13 cellular contexts compared by ENCODE assay signal in genomic region chr2:148209598-148209997, GRCh38.
A peak's percentile ranks its signal among the peaks of the same experiment; 100 is the strongest.
DNase-seq lines count a peak whose midpoint lies in the region; ATAC-seq and TF ChIP-seq lines count a peak whose summit lies in the region.
"Had no signal": no experiment of that assay in that cellular context is flagged by ENCODE, and none has a peak within 500 bp of the region (broad histone marks: within the 10 kb centered on the region; RNA-seq: fewer than 3 reads in every experiment).

No MANE protein-coding gene starts in this region.

- TF ChIP-seq CTCF in GM12865 (IDR thresholded peaks at IDR 0.05; ENCODE audit: insufficient read depth, low read depth, low read length, missing control alignments) (no peak), OCI-LY7 (conservative IDR thresholded peaks at IDR 0.05; ENCODE audit: low read length) (no peak), foreskin keratinocyte (conservative IDR thresholded peaks at IDR 0.05) (no peak), chondrocyte (IDR thresholded peaks at IDR 0.05) (no peak), spleen (IDR thresholded peaks at IDR 0.05 in 8 of 11, conservative IDR thresholded peaks at IDR 0.05 in 3 of 11) (no peak), vagina (IDR thresholded peaks at IDR 0.05) (no peak)

- H3K4me2 ChIP-seq in OCI-LY7 (ENCODE audit: low read length): no peak overlapping the region

- no peak for TF ChIP-seq POLR2A in spleen (IDR thresholded peaks at IDR 0.05)
- TF ChIP-seq POLR2A in vagina (IDR thresholded peaks at IDR 0.05): no peak

- H3K27me3 Mint-ChIP-seq in chondrocyte (ENCODE audit: low read depth): no peaks in the 10 kb centered on the region
- H3K27me3 Mint-ChIP-seq: naive thymus-derived CD4-positive, alpha-beta T cell had no signal

- no TSS peak for BruUV-seq in OCI-LY7 (replicated peaks; lab: Mats Ljungman, UMichigan)

- H3K4me3 ChIP-seq in GM12865 (ENCODE audit: low read depth, low read length): no peak overlapping the region
- no peak overlapping the region for H3K4me3 ChIP-seq in OCI-LY7 (ENCODE audit: low read depth, low read length, poor library complexity, severe bottlenecking)
- H3K4me3 ChIP-seq in spleen: no peak overlapping the region
- H3K4me3 ChIP-seq in vagina: no peak overlapping the region

- no peaks in the 10 kb centered on the region for H3K9me2 ChIP-seq in OCI-LY7 (ENCODE audit: insufficient read depth, low read length)

- intact Hi-C loops in OCI-LY7 (cut with micrococcal nuclease; ENCODE audit: unreplicated experiment) (no loop called here), spleen (cut with DNase I; ENCODE audit: low total_unique reads) (no loop called here), vagina (cut with DNase I) (no loop called here)

- H3K36me3 Mint-ChIP-seq in chondrocyte (ENCODE audit: low read depth): peaks cover 1% of the 10 kb centered on the region
- H3K36me3 Mint-ChIP-seq: activated naive CD4-positive, alpha-beta T cell treated with anti-CD3 and anti-CD28 coated beads, Interleukin-2, amount 50 U/mL, for 72 hours had no signal

- no peaks in the 10 kb centered on the region for H3K79me2 ChIP-seq in OCI-LY7 (ENCODE audit: insufficient read depth, low read depth, low read length)

- H3K9me3 ChIP-seq in OCI-LY7 (ENCODE audit: low read length) (no peaks in the 10 kb centered on the region), spleen (no peaks in the 10 kb centered on the region), vagina (no peaks in the 10 kb centered on the region)

- H2AFZ ChIP-seq in OCI-LY7 (ENCODE audit: low read length): no peak overlapping the region

- no peaks in the 10 kb centered on the region for H3K36me3 ChIP-seq in OCI-LY7 (ENCODE audit: insufficient read depth, low read length)
- H3K36me3 ChIP-seq in spleen: peaks cover 0 to 5% (median 0%) of the 10 kb centered on the region in 6 donors
- H3K36me3 ChIP-seq in vagina: no peaks in the 10 kb centered on the region

- H3K27ac ChIP-seq in OCI-LY7 (ENCODE audit: low read depth, low read length, poor library complexity, severe bottlenecking) (no peak overlapping the region), foreskin keratinocyte (no peak overlapping the region), spleen (no peak overlapping the region), vagina (no peak overlapping the region)

- no peak overlapping the region for H3K27ac Mint-ChIP-seq in chondrocyte (ENCODE audit: unreplicated experiment)
- H3K27ac Mint-ChIP-seq: activated naive CD4-positive, alpha-beta T cell treated with anti-CD3 and anti-CD28 coated beads, Interleukin-2, amount 50 U/mL, for 72 hours had no signal

- WGBS in spleen, 5 donors: 94 to 98% (median 98%) methylated on average over 2 of the region's 2 CpGs

- peak; percentile 1 to 24 for DNase-seq in NCI-H524 (lab: John Stamatoyannopoulos, UW)
- DNase-seq in NCI-H524 treated with DMSO at 0.1 percent for 48 hours (lab: John Stamatoyannopoulos, UW): no peak
- peak; percentile 6 for DNase-seq in GM12865 (ENCODE audit: low read depth)
- peak; percentile 8 for DNase-seq in OCI-LY7 (ENCODE audit: low spot score)
- no peak for DNase-seq in foreskin keratinocyte
- no peak for DNase-seq in chondrocyte (ENCODE audit: low spot score)
- no peak for DNase-seq in spleen
- DNase-seq in vagina (ENCODE audit: extremely low spot score in 2 of 2): no peak
- DNase-seq: kidney glomerular epithelial cell; naive thymus-derived CD4-positive, alpha-beta T cell; NCI-H1092 treated with DMSO at 0.1 percent for 48 hours; NCI-H510A treated with DMSO at 0.1 percent for 48 hours had no signal

- H3K4me1 ChIP-seq in OCI-LY7 (ENCODE audit: insufficient read depth, low read length, poor library complexity, severe bottlenecking) (no peaks in the 10 kb centered on the region), foreskin keratinocyte (no peaks in the 10 kb centered on the region), spleen (no peaks in the 10 kb centered on the region), vagina (no peaks in the 10 kb centered on the region)

- POLR2A ChIA-PET in OCI-LY7 (lab: Charles Lee): interaction anchor here (0.6 to 2.1 kb wide), 3 partner anchors 10 to 1279 kb away, joined by 4 to 7 read pairs (median 4); no protein-coding TSS in a partner anchor

- H4K20me1 ChIP-seq in OCI-LY7 (ENCODE audit: insufficient read depth, low read length): no peaks in the 10 kb centered on the region

- ATAC-seq in foreskin keratinocyte: peak; percentile 8
- ATAC-seq: naive thymus-derived CD4-positive, alpha-beta T cell had no signal

- CTCF ChIA-PET in OCI-LY7 (lab: Charles Lee; ENCODE audit: unreplicated experiment): no interaction called here

- H3K4me3 Mint-ChIP-seq in chondrocyte (ENCODE audit: unreplicated experiment): no peak overlapping the region
- H3K4me3 Mint-ChIP-seq: naive thymus-derived CD4-positive, alpha-beta T cell had no signal

- H3K4me1 Mint-ChIP-seq in chondrocyte (ENCODE audit: low read depth): no peaks in the 10 kb centered on the region
- H3K4me1 Mint-ChIP-seq: naive thymus-derived CD4-positive, alpha-beta T cell had no signal

- H3K9me3 Mint-ChIP-seq in chondrocyte (ENCODE audit: low read depth): no peaks in the 10 kb centered on the region
- H3K9me3 Mint-ChIP-seq: activated naive CD4-positive, alpha-beta T cell treated with anti-CD3 and anti-CD28 coated beads, Interleukin-2, amount 50 U/mL, for 72 hours had no signal

- H3K27me3 ChIP-seq in foreskin keratinocyte: no peaks in the 10 kb centered on the region
- H3K27me3 ChIP-seq in spleen (replicated peaks in 1 of 7): no peaks in the 10 kb centered on the region
- no peaks in the 10 kb centered on the region for H3K27me3 ChIP-seq in vagina

Comparison
In these comparisons a context has a peak if more than half of its experiments do, and no peak if none do; other contexts are left out.
1. DNase-seq: peak in NCI-H524 (2 of 2), GM12865 (single experiment) and OCI-LY7 (single experiment); none in NCI-H524 treated with DMSO at 0.1 percent for 48 hours (single experiment), foreskin keratinocyte (0 of 2), chondrocyte (single experiment), spleen (single experiment) and vagina (0 of 2).